9 cellular contexts compared by ENCODE assay signal in the genomic region with DNA sequence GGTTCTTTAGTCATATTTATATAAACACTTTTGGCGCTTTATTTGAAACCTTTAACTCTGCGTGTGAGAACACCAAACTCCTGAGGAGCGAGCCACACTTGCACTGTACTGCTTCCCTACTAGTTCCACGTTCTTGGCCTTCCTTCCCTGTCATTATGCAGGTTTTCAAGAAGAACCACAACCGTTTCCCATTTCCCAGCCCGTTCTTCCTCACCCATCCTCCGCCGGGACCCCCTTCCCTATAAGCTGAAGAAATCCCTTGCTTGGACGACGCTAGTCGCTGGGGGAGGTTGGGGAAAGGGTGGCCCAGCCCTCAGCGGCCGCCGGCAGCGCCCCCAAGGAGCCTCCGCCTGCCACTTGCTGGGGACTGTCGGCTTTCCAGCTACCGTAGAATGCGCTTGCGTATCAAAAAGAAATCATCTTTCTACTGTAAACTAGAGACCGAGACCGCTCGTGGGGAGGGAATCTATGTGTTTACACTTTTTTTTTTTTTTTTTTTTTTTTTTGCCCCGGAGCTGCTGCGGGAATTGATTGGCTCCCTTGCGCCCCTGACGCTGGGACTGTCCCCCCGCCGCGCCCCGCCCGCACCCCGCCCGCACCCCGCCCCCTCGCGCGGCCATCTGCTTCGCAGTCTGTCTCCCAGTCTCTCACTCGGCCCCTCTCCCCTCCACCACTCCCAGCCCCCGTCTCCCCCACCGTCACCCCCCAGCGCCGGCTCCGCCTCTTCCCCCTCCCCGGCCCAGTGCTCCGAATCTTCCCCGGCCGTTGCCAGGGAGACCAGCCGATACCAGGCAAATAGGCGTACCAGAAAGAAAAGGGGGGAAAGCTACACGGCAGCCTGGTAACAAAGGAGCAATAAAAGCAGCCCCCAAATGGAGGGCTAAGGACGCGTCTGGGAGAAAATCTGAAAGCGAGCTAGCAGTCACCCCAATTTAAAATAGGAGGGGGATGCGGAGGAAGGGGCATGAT. TPM values are rescaled to one million over a fixed set of nuclear protein-coding genes. Genes with fewer than 3 reads are reported as not detected.
DNase-seq lines count a peak whose midpoint lies in the region; ATAC-seq, FAIRE-seq and TF ChIP-seq lines count a peak whose summit lies in the region.
"Had no signal": no experiment of that assay in that cellular context is flagged by ENCODE, and none has a peak within 500 bp of the region (broad histone marks: within the 10 kb centered on the region; RNA-seq: fewer than 3 reads in every experiment).

No MANE protein-coding gene starts in this region.

- H3K9me2 ChIP-seq in OCI-LY1 (ENCODE audit: low read depth, low read length): no peaks in the 10 kb centered on the region

- peak; percentile 41; the same call in 1 of the 2 replicates for TF ChIP-seq CTCF in OCI-LY1 (IDR thresholded peaks at IDR 0.05; ENCODE audit: low read length)
- TF ChIP-seq CTCF in bronchial epithelial cell (IDR thresholded peaks at IDR 0.05; ENCODE audit: insufficient read depth, low read length, severe bottlenecking): peak; percentile 16

- H3K36me3 Mint-ChIP-seq in T-helper 1 cell treated with Interleukin-12 subunit alpha and Interleukin-12 subunit beta and Interleukin-4 antibody, amounts not matched to agents 30 μg/mL and 1 μg/mL, for 36 hours (ENCODE audit: low read depth): peaks cover 4% of the 10 kb centered on the region

- H2AFZ ChIP-seq in OCI-LY1 (ENCODE audit: low read length): 0 out of 2 replicates have a peak overlapping the region, but pooled peaks have one; percentile 30

- H3K79me2 ChIP-seq in OCI-LY1 (ENCODE audit: insufficient read depth, low read length): no peaks in the 10 kb centered on the region

- 0 out of 2 replicates have a peak, but pooled peaks cover 3% of the 10 kb centered on the region for H3F3A ChIP-seq in OCI-LY1 (ENCODE audit: insufficient read depth, low read length)

- H3K27ac ChIP-seq in OCI-LY1 (ENCODE audit: low read depth, low read length, poor library complexity, severe bottlenecking): no peak overlapping the region

- H3K27me3 ChIP-seq in OCI-LY1 (ENCODE audit: insufficient read depth, low read length) (no peaks in the 10 kb centered on the region; the same call in 1 of the 2 replicates), bronchial epithelial cell (ENCODE audit: control insufficient read depth, insufficient read depth, low read length) (no peaks in the 10 kb centered on the region)

- H3K27ac Mint-ChIP-seq in T-helper 1 cell treated with Interleukin-12 subunit alpha and Interleukin-12 subunit beta and Interleukin-4 antibody, amounts not matched to agents 30 μg/mL and 1 μg/mL, for 36 hours: no peak overlapping the region

- no peaks in the 10 kb centered on the region for H4K20me1 ChIP-seq in OCI-LY1 (ENCODE audit: insufficient read depth, low read length)

- peaks cover 11% of the 10 kb centered on the region for H3K4me1 Mint-ChIP-seq in T-helper 1 cell treated with Interleukin-12 subunit alpha and Interleukin-12 subunit beta and Interleukin-4 antibody, amounts not matched to agents 30 μg/mL and 1 μg/mL, for 36 hours (ENCODE audit: low read depth)

- H3K4me2 ChIP-seq in OCI-LY1 (ENCODE audit: low read length): peak overlapping the region; percentile 85

- peak overlapping the region; percentile 52 for H3K4me3 Mint-ChIP-seq in T-helper 1 cell treated with Interleukin-12 subunit alpha and Interleukin-12 subunit beta and Interleukin-4 antibody, amounts not matched to agents 30 μg/mL and 1 μg/mL, for 36 hours

- H3K36me3 ChIP-seq in OCI-LY1 (ENCODE audit: insufficient read depth, low read length) (no peaks in the 10 kb centered on the region), bronchial epithelial cell (ENCODE audit: control insufficient read depth, insufficient read depth, low read length) (no peaks in the 10 kb centered on the region)

- H3K4me1 ChIP-seq in OCI-LY1 (ENCODE audit: insufficient read depth, low read length, severe bottlenecking): peaks cover 32% of the 10 kb centered on the region

- DNase-seq in T-helper 1 cell: no peak
- DNase-seq in HT-29 (ENCODE audit: low spot score): peak; percentile 54
- DNase-seq in bronchial epithelial cell (ENCODE audit: low read depth): no peak
- DNase-seq in sciatic nerve (ENCODE audit: low spot score): peak; percentile 89

- intact Hi-C loops in sciatic nerve (cut with DNase I): no loop called here

- H3K9ac ChIP-seq in OCI-LY1 (ENCODE audit: low read length): peak overlapping the region; percentile 49; the same call in 1 of the 2 replicates

- ATAC-seq in sciatic nerve (peak; percentile 66), HG03280 (IDR thresholded peaks at IDR 0.05; ENCODE audit: unreplicated experiment) (no peak)

- peaks cover 47% of the 10 kb centered on the region for H3K27me3 Mint-ChIP-seq in T-helper 1 cell treated with Interleukin-12 subunit alpha and Interleukin-12 subunit beta and Interleukin-4 antibody, amounts not matched to agents 30 μg/mL and 1 μg/mL, for 36 hours (ENCODE audit: low read depth)

- peak overlapping the region; percentile 65 for H3K4me3 ChIP-seq in OCI-LY1 (ENCODE audit: low read depth, low read length, poor library complexity, severe bottlenecking)
- H3K4me3 ChIP-seq in bronchial epithelial cell (ENCODE audit: low read depth, low read length): peak overlapping the region; percentile 72
- H3K4me3 ChIP-seq in iPS-18c (ENCODE audit: insufficient read depth, low read depth, low read length): peak overlapping the region; percentile 96

- H3K9me3 Mint-ChIP-seq in T-helper 1 cell treated with Interleukin-12 subunit alpha and Interleukin-12 subunit beta and Interleukin-4 antibody, amounts not matched to agents 30 μg/mL and 1 μg/mL, for 36 hours: no peaks in the 10 kb centered on the region

- FAIRE-seq in bronchial epithelial cell (lab: Jason Lieb, UNC): no peak
- FAIRE-seq: G401.6 had no signal

- 0 out of 2 replicates have a peak, but pooled peaks cover 3% of the 10 kb centered on the region for H3K9me3 ChIP-seq in OCI-LY1 (ENCODE audit: low read length)
- peaks cover 3% of the 10 kb centered on the region for H3K9me3 ChIP-seq in iPS-18c (ENCODE audit: control insufficient read depth, insufficient read depth, low read length)

RNA-seq across cellular contexts. Expression of gene MARCKS, which starts 2.3 kb away (rescaled TPM):
- 49.6 and 53.1 TPM in 2 replicates for total RNA-seq in HT-29 (2014; rRNA removed; shearing (Covaris generic))
- 54.0 and 74.5 TPM in 2 replicates for total RNA-seq in bronchial epithelial cell
- 199 TPM for total RNA-seq in sciatic nerve

Comparison
In these comparisons a context has a peak if more than half of its experiments do, and no peak if none do; other contexts are left out.
1. DNase-seq: peak in HT-29 (single experiment) and sciatic nerve (single experiment); none in T-helper 1 cell (0 of 5) and bronchial epithelial cell (single experiment).
2. Peak in every context shown above with its lines, with median percentiles within 50 percentile points of each other: H3K4me3 ChIP-seq.